ENCODE assay signal across 34 cellular contexts in genomic region chr2:167001165-167001564, GRCh38.
"Had no signal": no experiment of that assay in that cellular context is flagged by ENCODE, and none has a peak within 500 bp of the region (broad histone marks: within the 10 kb centered on the region; RNA-seq: fewer than 3 reads in every experiment).

No MANE protein-coding gene starts in this region.

- H3K4me3 ChIP-seq: adrenal gland, ascending aorta, body of pancreas, breast epithelium, cardiac muscle cell had no signal

- H3K36me3 ChIP-seq: adrenal gland, ascending aorta, brain microvascular endothelial cell, breast epithelium, cardiac muscle cell had no signal

- H3K27me3 ChIP-seq: adrenal gland, ascending aorta, body of pancreas, brain microvascular endothelial cell, breast epithelium, cardiac muscle cell had no signal

- DNase-seq: activated effector memory CD4-positive, alpha-beta T cell treated with anti-CD3 and anti-CD28 coated beads, Interleukin-2, amount 50 U/mL, for 16 hours; activated effector memory CD4-positive, alpha-beta T cell treated with Interleukin-2 at 50 U/mL for 16 hours; activated gamma-delta T cell; activated gamma-delta T cell treated with Interleukin-2 at 50 U/mL for 16 hours; activated naive CD4-positive, alpha-beta T cell; activated naive CD4-positive, alpha-beta T cell treated with anti-CD3 and anti-CD28 coated beads for 36 hours; activated naive CD4-positive, alpha-beta T cell treated with anti-CD3 and anti-CD28 coated beads, Interleukin-2, amount 10 ng/mL, durations not matched to agents 7 days and 5 days; activated naive CD4-positive, alpha-beta T cell treated with anti-CD3 and anti-CD28 coated beads, Interleukin-2, amount 50 U/mL, for 16 hours; activated naive CD4-positive, alpha-beta T cell treated with Interleukin-2 at 50 U/mL for 16 hours; activated naive CD8-positive, alpha-beta T cell treated with anti-CD3 and anti-CD28 coated beads for 36 hours; activated naive CD8-positive, alpha-beta T cell treated with anti-CD3 and anti-CD28 coated beads, Interleukin-2, amount 10 ng/mL, durations not matched to agents 7 days and 5 days; activated naive CD8-positive, alpha-beta T cell treated with anti-CD3 and anti-CD28 coated beads, Interleukin-2, amount 50 U/mL, for 24 hours; activated T-cell treated with anti-CD3 and anti-CD28 coated beads, Interleukin-2, amount 50 U/mL, for 1 hour; activated T-cell treated with anti-CD3 and anti-CD28 coated beads, Interleukin-2, amount 50 U/mL, for 24 hours; activated T-cell treated with anti-CD3 and anti-CD28 coated beads, Interleukin-2, amount 50 U/mL, for 4 hours; activated T-cell treated with anti-CD3 and anti-CD28 coated beads, Interleukin-2, amount 50 U/mL, for 48 hours; activated T-cell treated with anti-CD3 and anti-CD28 coated beads, Interleukin-2, amount 50 U/mL, for 72 hours; adrenal gland; amniotic stem cell; amygdala; anterior cingulate cortex; aorta; body of pancreas; brain microvascular endothelial cell; caudate nucleus; central memory CD4-positive, alpha-beta T cell; cerebellar nuclear complex had no signal

- H3K9me3 ChIP-seq: adrenal gland, ascending aorta, body of pancreas, breast epithelium had no signal

- FAIRE-seq: astrocyte, bronchial epithelial cell had no signal

- H3K27ac ChIP-seq: adrenal gland, ascending aorta, body of pancreas, brain microvascular endothelial cell, breast epithelium, cardiac muscle cell had no signal

- H3K4me1 ChIP-seq: adrenal gland, ascending aorta, body of pancreas, breast epithelium had no signal

- ATAC-seq: activated naive CD4-positive, alpha-beta T cell treated with anti-CD3 and anti-CD28 coated beads, Interleukin-2, amount 50 U/mL, for 72 hours; activated naive CD8-positive, alpha-beta T cell treated with anti-CD3 and anti-CD28 coated beads, Interleukin-2, amount 50 U/mL, for 24 hours; activated T-cell treated with anti-CD3 and anti-CD28 coated beads, Interleukin-2, amount 50 U/mL, for 4 hours; activated T-cell treated with anti-CD3 and anti-CD28 coated beads, Interleukin-2, amount 50 U/mL, for 72 hours; activated T-helper 17 cell treated with anti-CD3 and anti-CD28 coated beads, Interleukin-2, amount 50 U/mL, for 72 hours; body of pancreas had no signal
